31 cellular contexts compared by ENCODE assay signal in the genomic region with DNA sequence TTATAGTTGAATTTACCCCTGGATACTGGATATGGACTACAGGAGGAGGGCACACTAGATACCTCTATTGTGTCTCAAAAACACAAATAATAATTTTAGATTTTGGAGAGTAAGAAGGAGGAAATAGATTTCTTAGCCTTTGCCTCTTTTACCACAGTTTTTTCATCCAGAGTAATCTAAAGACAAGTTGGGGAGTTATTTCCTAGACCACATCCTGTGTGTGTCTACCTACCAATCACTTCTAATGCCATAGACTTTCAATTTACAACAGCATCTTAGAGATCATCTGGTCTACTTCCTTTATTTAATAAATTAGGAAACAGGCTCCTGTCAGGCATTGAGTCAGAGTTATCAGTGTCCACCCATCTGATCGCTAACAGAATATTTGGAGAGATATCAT.
"Had no signal": no experiment of that assay in that cellular context is flagged by ENCODE, and none has a peak within 500 bp of the region (broad histone marks: within the 10 kb centered on the region; RNA-seq: fewer than 3 reads in every experiment).

No MANE protein-coding gene starts in this region.

- H3K27ac ChIP-seq: esophagus squamous epithelium, heart right ventricle, left lung, neutrophil, pancreas, right lobe of liver, suprapubic skin, transverse colon, upper lobe of right lung, uterus had no signal

- H3K27me3 ChIP-seq: esophagus squamous epithelium, left lung, neutrophil, pancreas, right lobe of liver, suprapubic skin, transverse colon, upper lobe of right lung, uterus had no signal

- H3K36me3 Mint-ChIP-seq: mesothelial cell of epicardium; naive B cell; natural killer cell treated with Interleukin-12 subunit alpha and Interleukin-12 subunit beta and Interleukin-15 and Interleukin-18, amount 100 ng/mL, for 72 hours; stimulated activated naive B cell treated with anti-CD40 and anti-IgM and Interleukin-4, amounts not matched to agents 10 μg/mL and 1 μg/mL and 100 μg/mL, for 72 hours had no signal

- FAIRE-seq: endometrium, islet of Langerhans, pancreas, small intestine had no signal

- H3K27ac Mint-ChIP-seq: mesothelial cell of epicardium; naive B cell; natural killer cell treated with Interleukin-12 subunit alpha and Interleukin-12 subunit beta and Interleukin-15 and Interleukin-18, amount 100 ng/mL, for 72 hours; stimulated activated naive B cell treated with anti-CD40 and anti-IgM and Interleukin-4, amounts not matched to agents 10 μg/mL and 1 μg/mL and 100 μg/mL, for 72 hours had no signal

- DNase-seq: dermis blood vessel endothelial cell; effector memory CD4-positive, alpha-beta T cell; erythroblast; esophagus squamous epithelium; foreskin melanocyte; glutamatergic neuron; heart right ventricle; hippocampal formation; left cardiac atrium; left lung; mesenchymal stem cell; mucosa of descending colon; naive B cell; pancreas; retina; right lobe of liver; small intestine; stimulated activated CD4-positive, alpha-beta T cell treated with anti-CD3 and anti-CD28 coated beads, Interleukin-15, amount 100 ng/mL, for 24 hours; stimulated activated CD4-positive, alpha-beta T cell treated with anti-CD3 and anti-CD28 coated beads, Interleukin-2, amount 100 ng/mL, for 48 hours; stimulated activated naive B cell treated with anti-CD40 and anti-IgM and Interleukin-4, amounts not matched to agents 10 μg/mL and 1 μg/mL and 100 μg/mL, for 72 hours; stimulated activated naive CD8-positive, alpha-beta T cell treated with anti-CD3 and anti-CD28 coated beads, Interleukin-15, amount 100 ng/mL, for 72 hours; transverse colon; upper lobe of right lung; uterus had no signal

- ATAC-seq: heart right ventricle; left cardiac atrium; left lung; mucosa of descending colon; natural killer cell treated with Interleukin-12 subunit alpha and Interleukin-12 subunit beta and Interleukin-15 and Interleukin-18, amount 100 ng/mL, for 72 hours; pancreas; right lobe of liver; stimulated activated naive B cell treated with anti-CD40 and anti-IgM and Interleukin-4, amounts not matched to agents 10 μg/mL and 1 μg/mL and 100 μg/mL, for 72 hours; stimulated activated naive CD8-positive, alpha-beta T cell treated with anti-CD3 and anti-CD28 coated beads, Interleukin-15, amount 100 ng/mL, for 72 hours; upper lobe of right lung had no signal

- H3K27me3 Mint-ChIP-seq: naive B cell; natural killer cell treated with Interleukin-12 subunit alpha and Interleukin-12 subunit beta and Interleukin-15 and Interleukin-18, amount 100 ng/mL, for 72 hours; stimulated activated naive B cell treated with anti-CD40 and anti-IgM and Interleukin-4, amounts not matched to agents 10 μg/mL and 1 μg/mL and 100 μg/mL, for 72 hours; stimulated activated naive CD8-positive, alpha-beta T cell treated with anti-CD3 and anti-CD28 coated beads, Interleukin-15, amount 100 ng/mL, for 72 hours had no signal

- H3K36me3 ChIP-seq: esophagus squamous epithelium, heart right ventricle, left lung, neutrophil, pancreas, right lobe of liver, suprapubic skin, transverse colon, upper lobe of right lung, uterus had no signal

- H3K4me1 ChIP-seq: esophagus squamous epithelium, heart right ventricle, left lung, pancreas, right lobe of liver, suprapubic skin, transverse colon, upper lobe of right lung, uterus had no signal

- H3K4me3 Mint-ChIP-seq: mesothelial cell of epicardium; naive B cell; natural killer cell treated with Interleukin-12 subunit alpha and Interleukin-12 subunit beta and Interleukin-15 and Interleukin-18, amount 100 ng/mL, for 72 hours; neural crest cell; stimulated activated naive B cell treated with anti-CD40 and anti-IgM and Interleukin-4, amounts not matched to agents 10 μg/mL and 1 μg/mL and 100 μg/mL, for 72 hours had no signal

- H3K4me3 ChIP-seq: esophagus squamous epithelium, heart right ventricle, left lung, mucosa of descending colon, pancreas, right lobe of liver, suprapubic skin, transverse colon, upper lobe of right lung, uterus had no signal

- H3K9me3 ChIP-seq: esophagus squamous epithelium, left lung, mucosa of descending colon, neutrophil, pancreas, right lobe of liver, suprapubic skin, transverse colon, upper lobe of right lung, uterus had no signal

- H3K9me3 Mint-ChIP-seq: natural killer cell treated with Interleukin-12 subunit alpha and Interleukin-12 subunit beta and Interleukin-15 and Interleukin-18, amount 100 ng/mL, for 72 hours had no signal

- H3K4me1 Mint-ChIP-seq: mesothelial cell of epicardium; naive B cell; neural crest cell; stimulated activated naive B cell treated with anti-CD40 and anti-IgM and Interleukin-4, amounts not matched to agents 10 μg/mL and 1 μg/mL and 100 μg/mL, for 72 hours had no signal
